11 cellular contexts compared by ENCODE assay signal in genomic region chr22:17962168-17962567, GRCh38.
"Had no signal": no experiment of that assay in that cellular context is flagged by ENCODE, and none has a peak within 500 bp of the region (broad histone marks: within the 10 kb centered on the region; RNA-seq: fewer than 3 reads in every experiment).

No MANE protein-coding gene starts in this region.

- H3K4me3 ChIP-seq: ascending aorta, breast epithelium had no signal

- H2AFZ ChIP-seq: parathyroid adenoma had no signal

- H3K4me3 Mint-ChIP-seq: activated naive CD4-positive, alpha-beta T cell treated with anti-CD3 and anti-CD28 coated beads for 36 hours; activated T-helper 1 cell treated with anti-CD3 and anti-CD28 coated beads, Interleukin-12 subunit alpha, Interleukin-12 subunit beta, Interleukin-2, Interleukin-4 antibody, amounts not matched to agents 30 ng/mL and 10 ng/mL and 1 ng/mL, durations not matched to agents 14 hours and 24 hours and 36 hours; stimulated activated effector memory CD8-positive, alpha-beta T cell treated with anti-CD3 and anti-CD28 coated beads, Interleukin-12 subunit alpha, Interleukin-12 subunit beta, amount 100 ng/mL, for 72 hours; T-helper 2 cell treated with Interferon-gamma antibody and Interleukin-4, amounts not matched to agents 5 μg/mL and 100 μg/mL, for 36 hours had no signal

- H3K9me3 ChIP-seq: ascending aorta, breast epithelium, neutrophil had no signal

- H3K27ac Mint-ChIP-seq: activated naive CD4-positive, alpha-beta T cell treated with anti-CD3 and anti-CD28 coated beads for 36 hours; activated T-helper 1 cell treated with anti-CD3 and anti-CD28 coated beads, Interleukin-12 subunit alpha, Interleukin-12 subunit beta, Interleukin-2, Interleukin-4 antibody, amounts not matched to agents 30 ng/mL and 10 ng/mL and 1 ng/mL, durations not matched to agents 14 hours and 24 hours and 36 hours; stimulated activated effector memory CD8-positive, alpha-beta T cell treated with anti-CD3 and anti-CD28 coated beads, Interleukin-12 subunit alpha, Interleukin-12 subunit beta, amount 100 ng/mL, for 72 hours; T-helper 2 cell treated with Interferon-gamma antibody and Interleukin-4, amounts not matched to agents 5 μg/mL and 100 μg/mL, for 36 hours had no signal

- H3K4me1 ChIP-seq: ascending aorta, breast epithelium had no signal

- H3K36me3 ChIP-seq: breast epithelium, neutrophil had no signal

- H3K27me3 ChIP-seq: ascending aorta, breast epithelium, neutrophil had no signal

- DNase-seq: activated CD4-positive, alpha-beta T cell treated with anti-CD3 and anti-CD28 coated beads, Interleukin-2, amount 50 U/mL, for 1 hour; activated naive CD4-positive, alpha-beta T cell treated with anti-CD3 and anti-CD28 coated beads for 36 hours; hypothalamus; trophoblast cell had no signal

- H3K9me3 Mint-ChIP-seq: activated naive CD4-positive, alpha-beta T cell treated with anti-CD3 and anti-CD28 coated beads for 36 hours; activated T-helper 1 cell treated with anti-CD3 and anti-CD28 coated beads, Interleukin-12 subunit alpha, Interleukin-12 subunit beta, Interleukin-2, Interleukin-4 antibody, amounts not matched to agents 30 ng/mL and 10 ng/mL and 1 ng/mL, durations not matched to agents 14 hours and 24 hours and 36 hours; stimulated activated effector memory CD8-positive, alpha-beta T cell treated with anti-CD3 and anti-CD28 coated beads, Interleukin-12 subunit alpha, Interleukin-12 subunit beta, amount 100 ng/mL, for 72 hours; T-helper 2 cell treated with Interferon-gamma antibody and Interleukin-4, amounts not matched to agents 5 μg/mL and 100 μg/mL, for 36 hours had no signal

- H3K9ac ChIP-seq: parathyroid adenoma had no signal

- ATAC-seq: stimulated activated effector memory CD8-positive, alpha-beta T cell treated with anti-CD3 and anti-CD28 coated beads, Interleukin-12 subunit alpha, Interleukin-12 subunit beta, amount 100 ng/mL, for 72 hours had no signal

- H3K27ac ChIP-seq: ascending aorta, breast epithelium, neutrophil, parathyroid adenoma had no signal
